ENCODE assay signal across 20 cellular contexts in genomic region chr10:131694963-131695813, GRCh38.
"Had no signal": no experiment of that assay in that cellular context is flagged by ENCODE, and none has a peak within 500 bp of the region (broad histone marks: within the 10 kb centered on the region; RNA-seq: fewer than 3 reads in every experiment).

No MANE protein-coding gene starts in this region.

- H3K36me3 Mint-ChIP-seq: activated naive CD8-positive, alpha-beta T cell treated with anti-CD3 and anti-CD28 coated beads, Interleukin-2, amount 10 ng/mL, durations not matched to agents 7 days and 5 days; brain had no signal

- H3K4me3 Mint-ChIP-seq: activated naive CD8-positive, alpha-beta T cell treated with anti-CD3 and anti-CD28 coated beads, Interleukin-2, amount 10 ng/mL, durations not matched to agents 7 days and 5 days; brain; dendritic cell treated with granulocyte-macrophage colony-stimulating factor and Interleukin-4, amounts not matched to agents 40 ng/mL and 50 ng/mL, for 4 days; effector memory CD8-positive, alpha-beta T cell; immature natural killer cell had no signal

- ATAC-seq: effector memory CD8-positive, alpha-beta T cell; lower lobe of right lung had no signal

- H3K27ac ChIP-seq: epithelial cell of prostate, lower lobe of right lung, neutrophil, right atrium auricular region, SK-N-MC, skin epidermis, suprapubic skin had no signal

- H3K27me3 ChIP-seq: neutrophil, right atrium auricular region had no signal

- H3K27ac Mint-ChIP-seq: activated naive CD8-positive, alpha-beta T cell treated with anti-CD3 and anti-CD28 coated beads, Interleukin-2, amount 10 ng/mL, durations not matched to agents 7 days and 5 days; brain; dendritic cell treated with granulocyte-macrophage colony-stimulating factor and Interleukin-4, amounts not matched to agents 40 ng/mL and 50 ng/mL, for 4 days; effector memory CD8-positive, alpha-beta T cell; immature natural killer cell; progenitor cell of endocrine pancreas had no signal

- H3K9me3 ChIP-seq: lower lobe of right lung, neutrophil, right atrium auricular region, suprapubic skin had no signal

- H3K4me1 Mint-ChIP-seq: activated naive CD8-positive, alpha-beta T cell treated with anti-CD3 and anti-CD28 coated beads, Interleukin-2, amount 10 ng/mL, durations not matched to agents 7 days and 5 days; brain; immature natural killer cell had no signal

- DNase-seq: activated CD4-positive, CD25-positive, alpha-beta regulatory T cell treated with anti-CD3 and anti-CD28 coated beads, Interleukin-2, amount 50 U/mL, for 72 hours; activated gamma-delta T cell treated with Interleukin-2 at 50 U/mL for 16 hours; activated naive CD8-positive, alpha-beta T cell treated with anti-CD3 and anti-CD28 coated beads, Interleukin-2, amount 10 ng/mL, durations not matched to agents 7 days and 5 days; effector memory CD8-positive, alpha-beta T cell; foreskin melanocyte; immature natural killer cell; lower lobe of right lung; midbrain; stimulated activated CD4-positive, alpha-beta T cell treated with anti-CD3 and anti-CD28 coated beads, Interleukin-4, amount 100 ng/mL, for 24 hours; stimulated activated naive CD4-positive, alpha-beta T cell; T1000 had no signal

- H3K4me1 ChIP-seq: lower lobe of right lung, right atrium auricular region, suprapubic skin had no signal

- H3K27me3 Mint-ChIP-seq: activated naive CD8-positive, alpha-beta T cell treated with anti-CD3 and anti-CD28 coated beads, Interleukin-2, amount 10 ng/mL, durations not matched to agents 7 days and 5 days; dendritic cell treated with granulocyte-macrophage colony-stimulating factor and Interleukin-4, amounts not matched to agents 40 ng/mL and 50 ng/mL, for 4 days had no signal

- H3K36me3 ChIP-seq: lower lobe of right lung, neutrophil, right atrium auricular region, suprapubic skin had no signal

- H3K4me3 ChIP-seq: lower lobe of right lung, right atrium auricular region, SK-N-MC, skin epidermis, suprapubic skin had no signal

- H3K9me3 Mint-ChIP-seq: dendritic cell treated with granulocyte-macrophage colony-stimulating factor and Interleukin-4, amounts not matched to agents 40 ng/mL and 50 ng/mL, for 4 days had no signal
